Comparison of ENCODE assay signal across 28 cellular contexts in the genomic region with DNA sequence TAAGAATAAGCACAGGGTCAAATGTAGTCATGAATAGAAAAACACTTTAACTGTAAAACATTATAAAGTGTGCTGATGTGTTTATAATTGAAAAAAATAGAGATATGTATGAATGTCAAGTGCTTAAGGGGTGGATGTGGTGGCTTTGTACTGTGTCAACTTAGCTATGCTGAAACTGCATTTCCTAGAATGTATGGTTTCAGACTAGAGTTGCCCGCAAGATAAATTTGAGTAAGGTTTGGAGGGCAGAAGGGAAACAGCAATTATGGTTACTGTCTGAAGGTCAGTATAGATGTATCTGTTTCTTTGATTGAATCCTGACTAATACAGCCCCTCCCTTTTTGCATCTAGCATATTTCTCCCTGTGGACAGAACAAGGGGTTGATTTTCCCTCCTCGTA.
"Had no signal": no experiment of that assay in that cellular context is flagged by ENCODE, and none has a peak within 500 bp of the region (broad histone marks: within the 10 kb centered on the region; RNA-seq: fewer than 3 reads in every experiment).

No MANE protein-coding gene starts in this region.

- H3K27me3 ChIP-seq: suprapubic skin, testis, thyroid gland, tibial nerve, transverse colon, upper lobe of left lung, upper lobe of right lung, uterus, vagina had no signal

- H3K4me1 ChIP-seq: stomach, suprapubic skin, testis, thyroid gland, tibial artery, tibial nerve, transverse colon, upper lobe of left lung, upper lobe of right lung, uterus, vagina had no signal

- H3K4me3 Mint-ChIP-seq: stimulated activated effector memory CD8-positive, alpha-beta T cell treated with anti-CD3 and anti-CD28 coated beads, Interleukin-12 subunit alpha, Interleukin-12 subunit beta, amount 100 ng/mL, for 72 hours; stimulated activated memory B cell treated with anti-CD40 and anti-IgM and Interleukin-4, amounts not matched to agents 10 μg/mL and 1 μg/mL and 100 μg/mL, for 72 hours; stimulated activated naive B cell treated with anti-CD40 and anti-IgM and Interleukin-4, amounts not matched to agents 10 μg/mL and 1 μg/mL and 100 μg/mL, for 72 hours; stimulated activated naive CD8-positive, alpha-beta T cell treated with anti-CD3 and anti-CD28 coated beads, Interleukin-15, amount 100 ng/mL, for 72 hours; stimulated activated naive CD8-positive, alpha-beta T cell treated with anti-CD3 and anti-CD28 coated beads, Interleukin-15, Interleukin-2, amounts not matched to agents 100 ng/mL and 50 ng/mL, for 24 hours; type B pancreatic cell had no signal

- H3K9me3 ChIP-seq: suprapubic skin, testis, thoracic aorta, thyroid gland, tibial artery, transverse colon, upper lobe of left lung, upper lobe of right lung, uterus, vagina had no signal

- DNase-seq: stimulated activated CD4-positive, alpha-beta T cell treated with anti-CD3 and anti-CD28 coated beads, Interleukin-2, amount 100 ng/mL, for 48 hours; stimulated activated CD4-positive, alpha-beta T cell treated with anti-CD3 and anti-CD28 coated beads, Interleukin-4, amount 100 ng/mL, for 1 hour; stimulated activated CD4-positive, alpha-beta T cell treated with anti-CD3 and anti-CD28 coated beads, Interleukin-4, amount 100 ng/mL, for 24 hours; stimulated activated CD4-positive, alpha-beta T cell treated with anti-CD3 and anti-CD28 coated beads, Interleukin-4, amount 100 ng/mL, for 4 hours; stimulated activated CD8-positive, alpha-beta memory T cell treated with anti-CD3 and anti-CD28 coated beads, Interleukin-4, amount 100 ng/mL, for 48 hours; stimulated activated naive B cell treated with anti-CD40 and anti-IgM and Interleukin-4, amounts not matched to agents 10 μg/mL and 1 μg/mL and 100 μg/mL, for 72 hours; stimulated activated naive CD4-positive, alpha-beta T cell; stimulated activated naive CD4-positive, alpha-beta T cell treated with Interleukin-2 at 50 U/mL for 16 hours; stimulated activated naive CD8-positive, alpha-beta T cell treated with anti-CD3 and anti-CD28 coated beads, Interleukin-15, amount 100 ng/mL, for 72 hours; stimulated activated naive CD8-positive, alpha-beta T cell treated with anti-CD3 and anti-CD28 coated beads, Interleukin-15, Interleukin-2, amounts not matched to agents 100 U/mL and 50 U/mL, for 24 hours; stomach; substantia nigra; testis; thyroid gland; tibial artery; transverse colon; trophoblast cell; upper lobe of left lung; upper lobe of right lung; uterus had no signal

- H3K27me3 Mint-ChIP-seq: stimulated activated memory B cell treated with anti-CD40 and anti-IgM and Interleukin-4, amounts not matched to agents 10 μg/mL and 1 μg/mL and 100 μg/mL, for 72 hours had no signal

- H3K27ac ChIP-seq: stomach, suprapubic skin, testis, thoracic aorta, thyroid gland, tibial artery, tibial nerve, transverse colon, upper lobe of left lung, upper lobe of right lung, uterus, vagina had no signal

- H3K36me3 ChIP-seq: stomach, suprapubic skin, thoracic aorta, thyroid gland, tibial artery, tibial nerve, transverse colon, upper lobe of left lung, upper lobe of right lung, uterus, vagina had no signal

- H3K4me3 ChIP-seq: stomach, suprapubic skin, testis, thoracic aorta, thyroid gland, tibial artery, tibial nerve, transverse colon, upper lobe of left lung, upper lobe of right lung, uterus, vagina had no signal

- H3K9me3 Mint-ChIP-seq: stimulated activated effector memory CD8-positive, alpha-beta T cell treated with anti-CD3 and anti-CD28 coated beads, Interleukin-12 subunit alpha, Interleukin-12 subunit beta, amount 100 ng/mL, for 72 hours; stimulated activated naive CD8-positive, alpha-beta T cell treated with anti-CD3 and anti-CD28 coated beads, Interleukin-15, Interleukin-2, amounts not matched to agents 100 ng/mL and 50 ng/mL, for 24 hours had no signal

- H3K27ac Mint-ChIP-seq: stimulated activated effector memory CD8-positive, alpha-beta T cell treated with anti-CD3 and anti-CD28 coated beads, Interleukin-12 subunit alpha, Interleukin-12 subunit beta, amount 100 ng/mL, for 72 hours; stimulated activated memory B cell treated with anti-CD40 and anti-IgM and Interleukin-4, amounts not matched to agents 10 μg/mL and 1 μg/mL and 100 μg/mL, for 72 hours; stimulated activated naive B cell treated with anti-CD40 and anti-IgM and Interleukin-4, amounts not matched to agents 10 μg/mL and 1 μg/mL and 100 μg/mL, for 72 hours; stimulated activated naive CD8-positive, alpha-beta T cell treated with anti-CD3 and anti-CD28 coated beads, Interleukin-15, amount 100 ng/mL, for 72 hours; stimulated activated naive CD8-positive, alpha-beta T cell treated with anti-CD3 and anti-CD28 coated beads, Interleukin-15, Interleukin-2, amounts not matched to agents 100 ng/mL and 50 ng/mL, for 24 hours; type B pancreatic cell had no signal

- ATAC-seq: stimulated activated effector memory CD8-positive, alpha-beta T cell treated with anti-CD3 and anti-CD28 coated beads, Interleukin-12 subunit alpha, Interleukin-12 subunit beta, amount 100 ng/mL, for 72 hours; stimulated activated memory B cell treated with anti-CD40 and anti-IgM and Interleukin-4, amounts not matched to agents 10 μg/mL and 1 μg/mL and 100 μg/mL, for 72 hours; stimulated activated naive B cell treated with anti-CD40 and anti-IgM and Interleukin-4, amounts not matched to agents 10 μg/mL and 1 μg/mL and 100 μg/mL, for 72 hours; stimulated activated naive CD8-positive, alpha-beta T cell treated with anti-CD3 and anti-CD28 coated beads, Interleukin-15, amount 100 ng/mL, for 72 hours; stimulated activated naive CD8-positive, alpha-beta T cell treated with anti-CD3 and anti-CD28 coated beads, Interleukin-15, Interleukin-2, amounts not matched to agents 100 U/mL and 50 U/mL, for 24 hours; upper lobe of right lung had no signal

- H3K36me3 Mint-ChIP-seq: stimulated activated effector memory CD8-positive, alpha-beta T cell treated with anti-CD3 and anti-CD28 coated beads, Interleukin-12 subunit alpha, Interleukin-12 subunit beta, amount 100 ng/mL, for 72 hours; stimulated activated memory B cell treated with anti-CD40 and anti-IgM and Interleukin-4, amounts not matched to agents 10 μg/mL and 1 μg/mL and 100 μg/mL, for 72 hours; stimulated activated naive B cell treated with anti-CD40 and anti-IgM and Interleukin-4, amounts not matched to agents 10 μg/mL and 1 μg/mL and 100 μg/mL, for 72 hours; type B pancreatic cell had no signal

- H3K4me1 Mint-ChIP-seq: stimulated activated effector memory CD8-positive, alpha-beta T cell treated with anti-CD3 and anti-CD28 coated beads, Interleukin-12 subunit alpha, Interleukin-12 subunit beta, amount 100 ng/mL, for 72 hours; stimulated activated memory B cell treated with anti-CD40 and anti-IgM and Interleukin-4, amounts not matched to agents 10 μg/mL and 1 μg/mL and 100 μg/mL, for 72 hours; stimulated activated naive B cell treated with anti-CD40 and anti-IgM and Interleukin-4, amounts not matched to agents 10 μg/mL and 1 μg/mL and 100 μg/mL, for 72 hours; stimulated activated naive CD8-positive, alpha-beta T cell treated with anti-CD3 and anti-CD28 coated beads, Interleukin-15, amount 100 ng/mL, for 72 hours had no signal
